ENCODE assay signal across 13 cellular contexts in the genomic region with DNA sequence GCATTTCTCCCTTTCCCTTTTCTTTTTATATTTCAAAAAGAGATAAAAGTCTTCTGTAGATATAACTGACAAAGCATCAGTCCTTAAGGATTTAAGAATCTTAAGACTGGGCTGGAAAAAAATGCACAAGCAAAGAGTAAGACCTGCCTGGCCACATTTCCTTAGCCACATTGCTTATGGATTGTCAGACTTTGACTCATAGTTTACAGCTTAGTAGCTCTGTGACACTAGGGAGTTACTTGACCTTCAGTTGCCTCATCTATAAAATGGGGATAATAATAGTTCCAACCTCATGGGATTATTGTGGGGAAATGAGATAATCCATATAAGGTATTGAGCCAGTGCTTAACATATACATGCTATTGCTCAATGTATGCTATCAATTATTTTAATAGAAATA.
DNase-seq lines count a peak whose midpoint lies in the region; ATAC-seq, FAIRE-seq and TF ChIP-seq lines count a peak whose summit lies in the region.
"Had no signal": no experiment of that assay in that cellular context is flagged by ENCODE, and none has a peak within 500 bp of the region (broad histone marks: within the 10 kb centered on the region; RNA-seq: fewer than 3 reads in every experiment).

No MANE protein-coding gene starts in this region.

- H2AFZ ChIP-seq in MM.1S (ENCODE audit: low read length) (peak overlapping the region; percentile 35; the same call in 1 of the 2 replicates), osteoblast (ENCODE audit: low read length) (no peak overlapping the region)

- H3K27ac ChIP-seq in MM.1S (ENCODE audit: low read length) (peak overlapping the region; percentile 97; the same call in 1 of the 2 replicates), osteoblast (ENCODE audit: low read depth, low read length) (peak overlapping the region; percentile 77)
- H3K27ac ChIP-seq in naive thymus-derived CD4-positive, alpha-beta T cell (ENCODE audit: low read depth, low read length), result no peak overlapping the region
- H3K27ac ChIP-seq: gastrocnemius medialis had no signal

- H3K36me3 ChIP-seq in MM.1S (replicated peaks; ENCODE audit: insufficient read depth, low read length) (no peaks in the 10 kb centered on the region; the same call in 1 of the 2 replicates), osteoblast (ENCODE audit: insufficient read depth, low read length) (no peaks in the 10 kb centered on the region)
- no peaks in the 10 kb centered on the region for H3K36me3 ChIP-seq in naive thymus-derived CD4-positive, alpha-beta T cell (ENCODE audit: control insufficient read depth in 2 of 3, insufficient read depth in 3 of 3, low read length in 3 of 3)
- H3K36me3 ChIP-seq: gastrocnemius medialis had no signal

- H3K27me3 ChIP-seq in MM.1S (replicated peaks; ENCODE audit: insufficient read depth, low read length), result no peaks in the 10 kb centered on the region
- H3K27me3 ChIP-seq in osteoblast (ENCODE audit: insufficient read depth, low read length), result no peaks in the 10 kb centered on the region
- no peaks in the 10 kb centered on the region for H3K27me3 ChIP-seq in naive thymus-derived CD4-positive, alpha-beta T cell (ENCODE audit: control insufficient read depth in 2 of 2, insufficient read depth in 2 of 2, low read length in 2 of 2)
- H3K27me3 ChIP-seq: gastrocnemius medialis had no signal

- H3K4me3 ChIP-seq in MM.1S (ENCODE audit: low read length), result no peak overlapping the region
- H3K4me3 ChIP-seq in epithelial cell of esophagus (ENCODE audit: low read length), result no peak overlapping the region
- H3K4me3 ChIP-seq in osteoblast (ENCODE audit: insufficient read depth, low read length), result no peak overlapping the region
- no peak overlapping the region for H3K4me3 ChIP-seq in naive thymus-derived CD4-positive, alpha-beta T cell (ENCODE audit: low read length)
- H3K4me3 ChIP-seq: gastrocnemius medialis had no signal

- H3K9me3 ChIP-seq in MM.1S (replicated peaks; ENCODE audit: insufficient read depth, low read length), result no peaks in the 10 kb centered on the region
- H3K9me3 ChIP-seq in osteoblast (ENCODE audit: low read depth, low read length), result no peaks in the 10 kb centered on the region
- H3K9me3 ChIP-seq in naive thymus-derived CD4-positive, alpha-beta T cell (ENCODE audit: control insufficient read depth in 2 of 3, low read length in 3 of 3), result no peaks in the 10 kb centered on the region
- H3K9me3 ChIP-seq: gastrocnemius medialis had no signal

- peaks cover 0 to 7% (median 0%) of the 10 kb centered on the region in 5 donors for H3K27me3 Mint-ChIP-seq in naive thymus-derived CD4-positive, alpha-beta T cell
- H3K27me3 Mint-ChIP-seq: progenitor cell of endocrine pancreas, type B pancreatic cell had no signal

- H3K4me1 ChIP-seq in MM.1S (ENCODE audit: low read length) (peaks cover 49% of the 10 kb centered on the region), osteoblast (ENCODE audit: insufficient read depth, low read length) (peaks cover 55% of the 10 kb centered on the region)
- no peaks in the 10 kb centered on the region for H3K4me1 ChIP-seq in naive thymus-derived CD4-positive, alpha-beta T cell (ENCODE audit: control insufficient read depth in 2 of 2, insufficient read depth in 2 of 2, low read length in 2 of 2)

- no peak for ATAC-seq in naive thymus-derived CD4-positive, alpha-beta T cell
- ATAC-seq: gastrocnemius medialis had no signal

- no peak overlapping the region for H3K4me3 Mint-ChIP-seq in naive thymus-derived CD4-positive, alpha-beta T cell
- H3K4me3 Mint-ChIP-seq: type B pancreatic cell had no signal

- H3K27ac Mint-ChIP-seq in naive thymus-derived CD4-positive, alpha-beta T cell, result no peak overlapping the region
- H3K27ac Mint-ChIP-seq: progenitor cell of endocrine pancreas, type B pancreatic cell had no signal

- H4K20me1 ChIP-seq in MM.1S (ENCODE audit: insufficient read depth, low read length) (no peaks in the 10 kb centered on the region), osteoblast (ENCODE audit: insufficient read depth, low read length) (no peaks in the 10 kb centered on the region)

- TF ChIP-seq CTCF in MM.1S (IDR thresholded peaks at IDR 0.05; ENCODE audit: low read length), result no peak
- TF ChIP-seq CTCF in epithelial cell of esophagus (IDR thresholded peaks at IDR 0.05; ENCODE audit: insufficient read depth, low read depth, low read length, missing control alignments), result no peak
- no peak for TF ChIP-seq CTCF in osteoblast (IDR thresholded peaks at IDR 0.05; ENCODE audit: extremely low read depth, low read depth, low read length)
- no peak for TF ChIP-seq CTCF in GM10266 (IDR thresholded peaks at IDR 0.05; ENCODE audit: control insufficient read depth, insufficient read depth, low read depth, missing control alignments)

- H3K9me3 Mint-ChIP-seq in naive thymus-derived CD4-positive, alpha-beta T cell, result peaks cover 0 to 7% (median 4%) of the 10 kb centered on the region in 11 donors
- H3K9me3 Mint-ChIP-seq: type B pancreatic cell had no signal

- H3K4me2 ChIP-seq in MM.1S (ENCODE audit: low read depth, low read length) (peak overlapping the region; percentile 13; the same call in 1 of the 2 replicates), osteoblast (ENCODE audit: insufficient read depth, low read length) (peak overlapping the region; percentile 23)

- H3F3A ChIP-seq in MM.1S (ENCODE audit: insufficient read depth, low read length), result peaks cover 33% of the 10 kb centered on the region

- no peak for FAIRE-seq in HTR-8/SVneo (lab: Jason Lieb, UNC)

- CTCF ChIA-PET in naive thymus-derived CD4-positive, alpha-beta T cell (lab: Charles Lee), result no interaction called here

- peaks cover 0 to 7% (median 6%) of the 10 kb centered on the region in 5 donors for H3K36me3 Mint-ChIP-seq in naive thymus-derived CD4-positive, alpha-beta T cell

- intact Hi-C loops in naive thymus-derived CD4-positive, alpha-beta T cell (cut with micrococcal nuclease), result no loop called here

- H3K9ac ChIP-seq in MM.1S (ENCODE audit: low read length), result no peak overlapping the region; the same call in 1 of the 2 replicates

- H3K4me1 Mint-ChIP-seq in naive thymus-derived CD4-positive, alpha-beta T cell, result peaks cover 0 to 26% (median 0%) of the 10 kb centered on the region in 7 donors

- no peaks in the 10 kb centered on the region for H3K9me2 ChIP-seq in MM.1S (replicated peaks; ENCODE audit: insufficient read depth, low read length)

- H3K79me2 ChIP-seq in MM.1S (ENCODE audit: low read length) (no peaks in the 10 kb centered on the region), osteoblast (ENCODE audit: insufficient read depth, low read length) (no peaks in the 10 kb centered on the region)

- POLR2A ChIA-PET in naive thymus-derived CD4-positive, alpha-beta T cell (lab: Charles Lee), result no interaction called here

- DNase-seq in EL (peak; percentile 48), MM.1S (no peak), epithelial cell of esophagus (ENCODE audit: low read depth) (peak; percentile 90), osteoblast (ENCODE audit: insufficient read length, low spot score, missing footprints) (peak; percentile 59), NCI-H345 treated with DMSO at 0.1 percent for 48 hours (lab: John Stamatoyannopoulos, UW; ENCODE audit: unreplicated experiment) (no peak), HTR-8/SVneo (ENCODE audit: insufficient read length, low spot score) (no peak), GM10266 (ENCODE audit: extremely low spot score) (no peak)
- DNase-seq in naive thymus-derived CD4-positive, alpha-beta T cell, result no peak
- DNase-seq: anterior cingulate cortex, gastrocnemius medialis, NCI-H146 had no signal

Comparison
In these comparisons a context has a peak if more than half of its experiments do, and no peak if none do; other contexts are left out.
1. DNase-seq: peak in EL (single experiment), epithelial cell of esophagus (single experiment) and osteoblast (single experiment); none in MM.1S (single experiment), NCI-H345 treated with DMSO at 0.1 percent for 48 hours (single experiment), HTR-8/SVneo (single experiment), naive thymus-derived CD4-positive, alpha-beta T cell (0 of 9) and GM10266 (single experiment).